Comparison of ENCODE assay signal across 8 cellular contexts in the genomic region with DNA sequence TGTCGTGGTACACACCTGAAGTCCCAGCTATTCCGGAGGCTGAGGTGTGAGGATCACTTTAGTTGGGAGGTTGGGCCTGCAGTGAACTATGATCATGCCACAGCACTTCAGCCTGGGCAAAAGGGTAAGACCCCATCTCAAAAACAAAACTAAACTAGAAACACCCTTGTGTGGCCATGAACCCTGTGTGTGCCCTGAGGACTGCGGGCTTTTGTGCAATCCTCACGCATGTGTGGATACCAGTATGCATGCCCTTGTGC. TPM values are rescaled to one million over a fixed set of nuclear protein-coding genes. Genes with fewer than 3 reads are reported as not detected.
A peak's percentile ranks its signal among the peaks of the same experiment; 100 is the strongest.
DNase-seq lines count a peak whose midpoint lies in the region; ATAC-seq and TF ChIP-seq lines count a peak whose summit lies in the region.

No MANE protein-coding gene starts in this region.

- H3K36me3 Mint-ChIP-seq in activated T-cell treated with anti-CD3 and anti-CD28 coated beads, Interleukin-2, amount 50 U/mL, for 72 hours (ENCODE audit: insufficient read depth in 2 of 2) = peaks cover 6 to 14% of the 10 kb centered on the region in 2 donors

- H3K27me3 ChIP-seq in transverse colon = no peaks in the 10 kb centered on the region

- no peaks in the 10 kb centered on the region for H3K9me3 Mint-ChIP-seq in activated T-cell treated with anti-CD3 and anti-CD28 coated beads, Interleukin-2, amount 50 U/mL, for 72 hours

- H3K27me3 Mint-ChIP-seq in activated T-cell treated with anti-CD3 and anti-CD28 coated beads, Interleukin-2, amount 50 U/mL, for 72 hours (ENCODE audit: low read depth) = no peaks in the 10 kb centered on the region

- H3K4me1 Mint-ChIP-seq in activated T-cell treated with anti-CD3 and anti-CD28 coated beads, Interleukin-2, amount 50 U/mL, for 72 hours (ENCODE audit: low read depth) = peaks cover 63% of the 10 kb centered on the region

- H3K4me3 Mint-ChIP-seq in activated T-cell treated with anti-CD3 and anti-CD28 coated beads, Interleukin-2, amount 50 U/mL, for 72 hours = peak overlapping the region; percentile 99

- peak overlapping the region; percentile 98 for H3K27ac Mint-ChIP-seq in activated T-cell treated with anti-CD3 and anti-CD28 coated beads, Interleukin-2, amount 50 U/mL, for 72 hours

- TF ChIP-seq POLR2A in transverse colon (IDR thresholded peaks at IDR 0.05) = no peak

- 48 to 81% methylated on average over 2 to 4 of the region's 4 CpGs for WGBS in transverse colon (ENCODE audit: low coverage in 1 of 2), 2 donors

- no peak for ATAC-seq in activated T-cell treated with anti-CD3 and anti-CD28 coated beads, Interleukin-2, amount 50 U/mL, for 72 hours (replicated peaks in 1 of 2)

- in situ Hi-C loops in astrocyte of the cerebellum (cut with HindIII; ENCODE audit: low sequenced_read_pairs) = no loop called here
- in situ Hi-C loops in transverse colon (cut with MboI; ENCODE audit: low pct_ligation_motif_present in 1 of 4, low pct_unique_long_range_greater_than_20kb in 1 of 4, low sequenced_read_pairs in 3 of 4) = no loop called here

- peak overlapping the region; percentile 93 to 97 (median 96) for H3K27ac ChIP-seq in transverse colon

- H3K4me3 ChIP-seq in astrocyte of the cerebellum (ENCODE audit: low read depth, low read length) (peak overlapping the region; percentile 93), transverse colon (peak overlapping the region in 3 of 4 donors; percentile 38 to 99 (median 55))

- no peaks in the 10 kb centered on the region for H3K9me3 ChIP-seq in transverse colon

- no peak for DNase-seq in activated T-cell treated with anti-CD3 and anti-CD28 coated beads, Interleukin-2, amount 50 U/mL, for 72 hours
- no peak for DNase-seq in activated T-cell treated with anti-CD3 and anti-CD28 coated beads, Interleukin-2, amount 50 U/mL, for 48 hours
- DNase-seq in astrocyte of the cerebellum (ENCODE audit: low read depth) = no peak
- peak; percentile 14 for DNase-seq in medulla oblongata (ENCODE audit: extremely low spot score)
- DNase-seq in transverse colon = no peak
- no peak for DNase-seq in NCI-H1417 treated with DMSO at 0.1 percent for 48 hours (lab: John Stamatoyannopoulos, UW)
- no peak for DNase-seq in OCI-M1 (lab: John Stamatoyannopoulos, UW)
- no peak for DNase-seq in SKM-1 (lab: John Stamatoyannopoulos, UW; ENCODE audit: unreplicated experiment)

- H3K4me1 ChIP-seq in transverse colon = peaks cover 35 to 43% (median 38%) of the 10 kb centered on the region in 4 donors

- peaks cover 0 to 3% (median 0%) of the 10 kb centered on the region in 4 donors for H3K36me3 ChIP-seq in transverse colon

- TF ChIP-seq EP300 in transverse colon (IDR thresholded peaks at IDR 0.05; ENCODE audit: low read depth) = no peak

- no peak for TF ChIP-seq CTCF in astrocyte of the cerebellum (IDR thresholded peaks at IDR 0.05; ENCODE audit: low read depth, low read length, missing control alignments)
- TF ChIP-seq CTCF in transverse colon (IDR thresholded peaks at IDR 0.05) = no peak

- intact Hi-C loops in transverse colon (cut with DNase I; ENCODE audit: low total_unique reads) = no loop called here

RNA-seq across cellular contexts. Expression of gene EGLN2, which starts 1.1 kb away (rescaled TPM):
- total RNA-seq in activated T-cell treated with anti-CD3 and anti-CD28 coated beads, Interleukin-2, amount 50 U/mL, for 72 hours = 10 to 100 TPM; 90.5 to 91.8 TPM
- total RNA-seq in transverse colon = 100 to 1,000 TPM; 102 to 123 (median 115) TPM

RNA-seq across cellular contexts. Expression of gene RAB4B, which starts 19.8 kb away (rescaled TPM):
- total RNA-seq in activated T-cell treated with anti-CD3 and anti-CD28 coated beads, Interleukin-2, amount 50 U/mL, for 72 hours = 10 to 100 TPM; 44.4 to 45.7 TPM
- 10 to 100 TPM; 25.9 to 84.2 (median 68.1) TPM for total RNA-seq in transverse colon

RNA-seq across cellular contexts. Expression of gene MIA, which starts 22.6 kb away (rescaled TPM):
- total RNA-seq in activated T-cell treated with anti-CD3 and anti-CD28 coated beads, Interleukin-2, amount 50 U/mL, for 72 hours = 1 to 10 TPM in 1 of 2 donors, under 1 TPM in 1; 0.97 to 1.1 TPM
- total RNA-seq in transverse colon = 10 to 100 TPM in 1 of 4 donors, 1 to 10 TPM in 1, not detected in 2; 5.7 to 23.3 TPM

RNA-seq across cellular contexts. Expression of gene SNRPA, which starts 46.9 kb away (rescaled TPM):
- 100 to 1,000 TPM; 201 to 290 TPM for total RNA-seq in activated T-cell treated with anti-CD3 and anti-CD28 coated beads, Interleukin-2, amount 50 U/mL, for 72 hours
- total RNA-seq in transverse colon = 10 to 100 TPM; 45.1 to 85.3 (median 65.6) TPM

RNA-seq across cellular contexts. Expression of gene ACTMAP, which starts 47.6 kb away (rescaled TPM):
- 10 to 100 TPM; 32.8 to 45.1 TPM for total RNA-seq in activated T-cell treated with anti-CD3 and anti-CD28 coated beads, Interleukin-2, amount 50 U/mL, for 72 hours
- total RNA-seq in transverse colon = 10 to 100 TPM in 2 of 4 donors, 1 to 10 TPM in 2; 8.3 to 29.1 (median 12.1) TPM
